In genomic region chr5:95647331-95647659, GRCh38 we compare ENCODE assay signal across 8 cellular contexts. TPM values are rescaled to one million over a fixed set of nuclear protein-coding genes. Genes with fewer than 3 reads are reported as not detected.
DNase-seq lines count a peak whose midpoint lies in the region; ATAC-seq and TF ChIP-seq lines count a peak whose summit lies in the region.

No MANE protein-coding gene starts in this region.

- H3K4me1 Mint-ChIP-seq in activated naive CD4-positive, alpha-beta T cell treated with anti-CD3 and anti-CD28 coated beads for 36 hours (ENCODE audit: low read depth), result peaks cover 34% of the 10 kb centered on the region

- ATAC-seq in lower lobe of right lung (peak; percentile 31), HG03135 (IDR thresholded peaks at IDR 0.05; ENCODE audit: unreplicated experiment) (no peak), GM18861 (IDR thresholded peaks at IDR 0.05; ENCODE audit: unreplicated experiment) (no peak)

- H3K4me3 ChIP-seq in breast epithelium (peak overlapping the region; percentile 44 to 70 (median 65)), lower lobe of right lung (peak overlapping the region; percentile 55), urinary bladder (ENCODE audit: low read depth, low read length) (peak overlapping the region; percentile 47)

- peak overlapping the region; percentile 82 for H3K4me3 Mint-ChIP-seq in activated naive CD4-positive, alpha-beta T cell treated with anti-CD3 and anti-CD28 coated beads for 36 hours

- intact Hi-C loops in activated naive CD4-positive, alpha-beta T cell treated with anti-CD3 and anti-CD28 coated beads for 36 hours (cut with micrococcal nuclease), result loop anchor here (2.0 to 10.0 kb wide), 8 partner anchors 72 to 1535 kb away; partner anchors contain the start of genes CAST, ERAP1 and RIOK2
- intact Hi-C loops in breast epithelium (cut with DNase I; ENCODE audit: low total_unique reads), result no loop called here
- intact Hi-C loops in lower lobe of right lung (cut with DNase I), result loop anchor here (10.0 kb wide), 1 partner anchor 198 kb away; no protein-coding TSS in a partner anchor

- no peak for TF ChIP-seq POLR2A in breast epithelium (IDR thresholded peaks at IDR 0.05)

- H3K4me1 ChIP-seq in breast epithelium (no peaks in the 10 kb centered on the region), lower lobe of right lung (peaks cover 16% of the 10 kb centered on the region), urinary bladder (ENCODE audit: insufficient read depth) (no peaks in the 10 kb centered on the region)

- peaks cover 3% of the 10 kb centered on the region for H3K36me3 Mint-ChIP-seq in activated naive CD4-positive, alpha-beta T cell treated with anti-CD3 and anti-CD28 coated beads for 36 hours (ENCODE audit: low read depth)

- H3K36me3 ChIP-seq in breast epithelium (no peaks in the 10 kb centered on the region), lower lobe of right lung (no peaks in the 10 kb centered on the region), urinary bladder (ENCODE audit: insufficient read depth) (no peaks in the 10 kb centered on the region)

- 10% methylated on average over 10 of the region's 10 CpGs for WGBS in urinary bladder

- TF ChIP-seq CTCF in breast epithelium (IDR thresholded peaks at IDR 0.05) (no peak), lower lobe of right lung (IDR thresholded peaks at IDR 0.05) (no peak)

- H3K27ac ChIP-seq in breast epithelium (peak overlapping the region; percentile 91 to 94), lower lobe of right lung (peak overlapping the region; percentile 94), urinary bladder (ENCODE audit: low read depth) (peak overlapping the region; percentile 97)

- no peaks in the 10 kb centered on the region for H3K27me3 Mint-ChIP-seq in activated naive CD4-positive, alpha-beta T cell treated with anti-CD3 and anti-CD28 coated beads for 36 hours (ENCODE audit: low read depth)

- H3K27me3 ChIP-seq in breast epithelium, result no peaks in the 10 kb centered on the region
- no peaks in the 10 kb centered on the region for H3K27me3 ChIP-seq in lower lobe of right lung (ENCODE audit: low read depth)

- CTCF ChIA-PET in activated naive CD4-positive, alpha-beta T cell treated with anti-CD3 and anti-CD28 coated beads for 36 hours (lab: Charles Lee), result interaction anchor here (0.6 to 7.3 kb wide), 17 partner anchors 10 to 955 kb away, joined by 3 to 63 read pairs (median 4); partner anchors contain the start of gene GPR150

- no peaks in the 10 kb centered on the region for H3K9me3 Mint-ChIP-seq in activated naive CD4-positive, alpha-beta T cell treated with anti-CD3 and anti-CD28 coated beads for 36 hours

- H3K27ac Mint-ChIP-seq in activated naive CD4-positive, alpha-beta T cell treated with anti-CD3 and anti-CD28 coated beads for 36 hours, result peak overlapping the region; percentile 83

- no peak for DNase-seq in activated naive CD4-positive, alpha-beta T cell treated with anti-CD3 and anti-CD28 coated beads for 36 hours
- no peak for DNase-seq in activated naive CD4-positive, alpha-beta T cell treated with anti-CD3 and anti-CD28 coated beads, Interleukin-2, amount 50 U/mL, for 16 hours
- no peak for DNase-seq in breast epithelium (ENCODE audit: low spot score in 2 of 2)
- no peak for DNase-seq in lower lobe of right lung
- DNase-seq in effector CD4-positive, alpha-beta T cell, result no peak

- no peaks in the 10 kb centered on the region for H3K9me3 ChIP-seq in breast epithelium
- H3K9me3 ChIP-seq in lower lobe of right lung, result no peaks in the 10 kb centered on the region

RNA-seq across cellular contexts. Expression of gene RFESD, which starts 0.7 kb away (rescaled TPM):
- 1 to 10 TPM; 9.1 to 9.7 TPM for total RNA-seq in activated naive CD4-positive, alpha-beta T cell treated with anti-CD3 and anti-CD28 coated beads for 36 hours
- total RNA-seq in breast epithelium (1 to 10 TPM; 1.6 to 4.3 (median 3.4) TPM), lower lobe of right lung (1.7 TPM), urinary bladder (7.6 TPM)
- 3.7 TPM for polyA plus RNA-seq in urinary bladder

RNA-seq across cellular contexts. Expression of gene GPR150, which starts 27.4 kb away (rescaled TPM):
- total RNA-seq in activated naive CD4-positive, alpha-beta T cell treated with anti-CD3 and anti-CD28 coated beads for 36 hours, result under 1 TPM; 0.64 to 0.94 TPM
- total RNA-seq in breast epithelium (1 to 10 TPM in 1 of 3 donors, under 1 TPM in 1, not detected in 1; 0.33 to 1.4 TPM), lower lobe of right lung (0.18 TPM), urinary bladder (not detected)
- 0.73 TPM for polyA plus RNA-seq in urinary bladder

RNA-seq across cellular contexts. Expression of gene SPATA9, which starts 35.5 kb away (rescaled TPM):
- not detected for total RNA-seq in activated naive CD4-positive, alpha-beta T cell treated with anti-CD3 and anti-CD28 coated beads for 36 hours
- under 1 TPM in 2 of 3 donors, not detected in 1; 0.32 to 0.33 TPM for total RNA-seq in breast epithelium
- total RNA-seq in lower lobe of right lung, result not detected
- 2.1 TPM for total RNA-seq in urinary bladder
- 0.29 TPM for polyA plus RNA-seq in urinary bladder

Comparison
In these comparisons a context has a peak if more than half of its experiments do, and no peak if none do; other contexts are left out.
1. ATAC-seq: peak in lower lobe of right lung (2 of 2); none in HG03135 (single experiment) and GM18861 (single experiment).
2. Peak in every context shown above with its lines, with median percentiles within 50 percentile points of each other: H3K27ac ChIP-seq and H3K4me3 ChIP-seq.